Comparison of ENCODE assay signal across 15 cellular contexts in the genomic region with DNA sequence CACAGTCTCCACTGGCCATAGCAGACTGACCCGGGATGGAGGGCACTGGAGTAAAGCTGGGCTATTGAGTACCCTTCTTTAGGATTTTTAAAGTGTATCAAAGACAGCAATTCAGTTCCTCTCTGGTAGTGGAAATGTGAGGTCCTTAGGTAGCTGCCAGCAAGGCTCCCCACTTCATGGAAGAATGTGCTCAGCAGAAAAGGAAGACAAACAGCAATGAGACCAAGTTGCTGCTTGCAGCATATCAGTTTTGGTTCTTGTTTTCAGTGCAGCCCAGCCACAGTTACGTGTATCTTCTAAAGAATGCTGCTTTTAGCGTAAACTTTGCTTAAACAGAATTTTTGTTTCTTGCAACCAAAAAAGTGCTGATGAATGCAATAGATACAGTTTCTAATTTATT.
DNase-seq lines count a peak whose midpoint lies in the region; ATAC-seq and TF ChIP-seq lines count a peak whose summit lies in the region.
"Had no signal": no experiment of that assay in that cellular context is flagged by ENCODE, and none has a peak within 500 bp of the region (broad histone marks: within the 10 kb centered on the region; RNA-seq: fewer than 3 reads in every experiment).

No MANE protein-coding gene starts in this region.

- H3K4me3 ChIP-seq in OCI-LY1 (ENCODE audit: low read depth, low read length, poor library complexity, severe bottlenecking) = no peak overlapping the region
- H3K4me3 ChIP-seq: psoas muscle had no signal

- H3K79me2 ChIP-seq in OCI-LY1 (ENCODE audit: insufficient read depth, low read length) = no peaks in the 10 kb centered on the region

- intact Hi-C loops in Right ventricle myocardium superior (cut with DNase I) = no loop called here

- peaks cover 12% of the 10 kb centered on the region for H3K4me1 ChIP-seq in OCI-LY1 (ENCODE audit: insufficient read depth, low read length, severe bottlenecking)
- no peaks in the 10 kb centered on the region for H3K4me1 ChIP-seq in foreskin keratinocyte
- H3K4me1 ChIP-seq: psoas muscle had no signal

- H4K20me1 ChIP-seq in OCI-LY1 (ENCODE audit: insufficient read depth, low read length) = no peaks in the 10 kb centered on the region

- peak overlapping the region; percentile 30; the same call in 1 of the 2 replicates for H2AFZ ChIP-seq in OCI-LY1 (ENCODE audit: low read length)

- no peak for TF ChIP-seq CTCF in OCI-LY1 (IDR thresholded peaks at IDR 0.05; ENCODE audit: low read length)
- TF ChIP-seq CTCF in foreskin keratinocyte (conservative IDR thresholded peaks at IDR 0.05) = no peak

- H3K9ac ChIP-seq in OCI-LY1 (ENCODE audit: low read length) = no peak overlapping the region

- no peaks in the 10 kb centered on the region for H3K9me2 ChIP-seq in OCI-LY1 (ENCODE audit: low read depth, low read length)

- ATAC-seq in GM21786 (IDR thresholded peaks at IDR 0.05; ENCODE audit: unreplicated experiment) = peak; percentile 83
- no peak for ATAC-seq in foreskin keratinocyte
- ATAC-seq in Right ventricle myocardium superior (ENCODE audit: poor library complexity) = no peak
- ATAC-seq: HCT116, psoas muscle had no signal

- DNase-seq in SIG-M5 treated with dmso at 0.1 percent for 504 hours (lab: John Stamatoyannopoulos, UW; ENCODE audit: unreplicated experiment) (peak; percentile 38), SIG-M5 (lab: John Stamatoyannopoulos, UW) (no peak), pons (ENCODE audit: low spot score) (peak; percentile 49), foreskin keratinocyte (no peak), NCI-H1417 (lab: John Stamatoyannopoulos, UW) (no peak), Right ventricle myocardium superior (no peak)
- DNase-seq: activated CD4-positive, CD25-positive, alpha-beta regulatory T cell; activated effector memory CD4-positive, alpha-beta T cell treated with Interleukin-2 at 50 U/mL for 16 hours; NCI-H510A; psoas muscle; stimulated activated CD4-positive, alpha-beta T cell treated with anti-CD3 and anti-CD28 coated beads, Interleukin-4, amount 100 ng/mL, for 24 hours had no signal

- H3K4me2 ChIP-seq in OCI-LY1 (ENCODE audit: low read length) = 0 out of 2 replicates have a peak overlapping the region, but pooled peaks have one; percentile 7

- no peaks in the 10 kb centered on the region for H3F3A ChIP-seq in OCI-LY1 (ENCODE audit: insufficient read depth, low read length)

- H3K27ac ChIP-seq in OCI-LY1 (ENCODE audit: low read depth, low read length, poor library complexity, severe bottlenecking) (peak overlapping the region; percentile 7), foreskin keratinocyte (no peak overlapping the region)
- H3K27ac ChIP-seq: 22Rv1, psoas muscle had no signal

- H3K27me3 ChIP-seq in OCI-LY1 (ENCODE audit: insufficient read depth, low read length) (no peaks in the 10 kb centered on the region), foreskin keratinocyte (no peaks in the 10 kb centered on the region)

- no peaks in the 10 kb centered on the region for H3K36me3 ChIP-seq in OCI-LY1 (ENCODE audit: insufficient read depth, low read length)

- no peaks in the 10 kb centered on the region for H3K9me3 ChIP-seq in OCI-LY1 (ENCODE audit: low read length)
- H3K9me3 ChIP-seq: psoas muscle had no signal

Comparison
In these comparisons a context has a peak if more than half of its experiments do, and no peak if none do; other contexts are left out.
1. DNase-seq: peak in SIG-M5 treated with dmso at 0.1 percent for 504 hours (single experiment) and pons (single experiment); none in SIG-M5 (single experiment), foreskin keratinocyte (0 of 2), NCI-H1417 (0 of 3) and Right ventricle myocardium superior (single experiment).